1 cellular context compared by ENCODE assay signal in the genomic region with DNA sequence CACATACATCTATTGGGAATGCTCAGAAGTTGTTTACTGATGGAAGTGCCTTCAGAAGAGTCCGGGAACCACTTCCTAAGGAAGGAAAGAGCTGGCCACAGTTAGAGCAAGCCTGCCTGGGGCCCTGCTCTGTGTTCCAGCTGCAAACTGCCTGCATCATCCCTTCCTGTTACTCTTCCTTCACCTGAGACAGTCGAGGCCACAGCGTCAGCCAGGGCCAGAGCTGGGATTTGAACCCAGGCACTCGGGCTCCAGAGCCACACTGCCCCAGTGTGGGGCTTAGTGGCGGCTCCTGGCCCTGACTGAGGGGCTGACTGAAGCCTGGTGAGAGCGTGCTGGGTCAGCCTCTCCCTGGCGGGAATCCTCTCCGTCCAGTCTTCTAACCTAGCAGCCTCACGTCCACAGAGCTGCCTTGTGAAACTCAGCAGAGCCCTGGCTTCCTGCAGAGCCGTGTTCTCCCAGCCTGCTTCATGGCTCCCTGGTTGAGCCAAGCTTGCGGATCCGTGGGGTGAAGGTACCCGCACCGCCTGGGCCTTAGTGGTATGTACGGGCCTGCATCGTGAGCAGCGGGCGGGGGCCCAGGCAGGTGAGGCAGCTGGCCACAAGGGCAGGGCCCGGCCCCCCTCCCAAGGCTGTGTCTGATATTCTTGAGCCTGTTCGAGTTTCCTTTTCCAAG.
TF ChIP-seq lines count a peak whose summit lies in the region.

No MANE protein-coding gene starts in this region.

TF ChIP-seq in K562, 482 proteins besides CTCF, POLR2A, EP300 and RAD21:
- TF ChIP-seq, protein P1, sequence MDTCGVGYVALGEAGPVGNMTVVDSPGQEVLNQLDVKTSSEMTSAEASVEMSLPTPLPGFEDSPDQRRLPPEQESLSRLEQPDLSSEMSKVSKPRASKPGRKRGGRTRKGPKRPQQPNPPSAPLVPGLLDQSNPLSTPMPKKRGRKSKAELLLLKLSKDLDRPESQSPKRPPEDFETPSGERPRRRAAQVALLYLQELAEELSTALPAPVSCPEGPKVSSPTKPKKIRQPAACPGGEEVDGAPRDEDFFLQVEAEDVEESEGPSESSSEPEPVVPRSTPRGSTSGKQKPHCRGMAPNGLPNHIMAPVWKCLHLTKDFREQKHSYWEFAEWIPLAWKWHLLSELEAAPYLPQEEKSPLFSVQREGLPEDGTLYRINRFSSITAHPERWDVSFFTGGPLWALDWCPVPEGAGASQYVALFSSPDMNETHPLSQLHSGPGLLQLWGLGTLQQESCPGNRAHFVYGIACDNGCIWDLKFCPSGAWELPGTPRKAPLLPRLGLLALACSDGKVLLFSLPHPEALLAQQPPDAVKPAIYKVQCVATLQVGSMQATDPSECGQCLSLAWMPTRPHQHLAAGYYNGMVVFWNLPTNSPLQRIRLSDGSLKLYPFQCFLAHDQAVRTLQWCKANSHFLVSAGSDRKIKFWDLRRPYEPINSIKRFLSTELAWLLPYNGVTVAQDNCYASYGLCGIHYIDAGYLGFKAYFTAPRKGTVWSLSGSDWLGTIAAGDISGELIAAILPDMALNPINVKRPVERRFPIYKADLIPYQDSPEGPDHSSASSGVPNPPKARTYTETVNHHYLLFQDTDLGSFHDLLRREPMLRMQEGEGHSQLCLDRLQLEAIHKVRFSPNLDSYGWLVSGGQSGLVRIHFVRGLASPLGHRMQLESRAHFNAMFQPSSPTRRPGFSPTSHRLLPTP (IDR thresholded peaks at IDR 0.05; ENCODE audit: borderline replicate concordance, extremely low read depth, insufficient read length) = peak; percentile 45
- TF ChIP-seq SMARCA4 (IDR thresholded peaks at IDR 0.05) (0 out of 2 replicates have a peak, but pooled peaks have one; percentile 26), ZBTB7A (IDR thresholded peaks at IDR 0.05; ENCODE audit: borderline replicate concordance, control insufficient read depth, low read depth, low read length) (0 out of 2 replicates have a peak, but pooled peaks have one; percentile 16), NFE2L1 (tag; IDR thresholded peaks at IDR 0.05; ENCODE audit: borderline replicate concordance, low read depth) (no peak), ZFX (CRISPR knock-in tag; IDR thresholded peaks at IDR 0.05) (peak; percentile 38), TSC22D4 (tag; IDR thresholded peaks at IDR 0.05) (no peak)
- TF ChIP-seq, protein P2, sequence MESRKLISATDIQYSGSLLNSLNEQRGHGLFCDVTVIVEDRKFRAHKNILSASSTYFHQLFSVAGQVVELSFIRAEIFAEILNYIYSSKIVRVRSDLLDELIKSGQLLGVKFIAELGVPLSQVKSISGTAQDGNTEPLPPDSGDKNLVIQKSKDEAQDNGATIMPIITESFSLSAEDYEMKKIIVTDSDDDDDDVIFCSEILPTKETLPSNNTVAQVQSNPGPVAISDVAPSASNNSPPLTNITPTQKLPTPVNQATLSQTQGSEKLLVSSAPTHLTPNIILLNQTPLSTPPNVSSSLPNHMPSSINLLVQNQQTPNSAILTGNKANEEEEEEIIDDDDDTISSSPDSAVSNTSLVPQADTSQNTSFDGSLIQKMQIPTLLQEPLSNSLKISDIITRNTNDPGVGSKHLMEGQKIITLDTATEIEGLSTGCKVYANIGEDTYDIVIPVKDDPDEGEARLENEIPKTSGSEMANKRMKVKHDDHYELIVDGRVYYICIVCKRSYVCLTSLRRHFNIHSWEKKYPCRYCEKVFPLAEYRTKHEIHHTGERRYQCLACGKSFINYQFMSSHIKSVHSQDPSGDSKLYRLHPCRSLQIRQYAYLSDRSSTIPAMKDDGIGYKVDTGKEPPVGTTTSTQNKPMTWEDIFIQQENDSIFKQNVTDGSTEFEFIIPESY (CRISPR knock-in tag; IDR thresholded peaks at IDR 0.05) = peak; percentile 76
- TF ChIP-seq, protein P3, sequence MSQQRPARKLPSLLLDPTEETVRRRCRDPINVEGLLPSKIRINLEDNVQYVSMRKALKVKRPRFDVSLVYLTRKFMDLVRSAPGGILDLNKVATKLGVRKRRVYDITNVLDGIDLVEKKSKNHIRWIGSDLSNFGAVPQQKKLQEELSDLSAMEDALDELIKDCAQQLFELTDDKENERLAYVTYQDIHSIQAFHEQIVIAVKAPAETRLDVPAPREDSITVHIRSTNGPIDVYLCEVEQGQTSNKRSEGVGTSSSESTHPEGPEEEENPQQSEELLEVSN (IDR thresholded peaks at IDR 0.05; ENCODE audit: borderline replicate concordance in 1 of 2, extremely low read depth in 1 of 2, insufficient read depth in 1 of 2, insufficient read length in 1 of 2, low read depth in 1 of 2, low read length in 1 of 2, poor library complexity in 1 of 2, severe bottlenecking in 1 of 2) = peak in 1 of 2 experiments; percentile 39
- TF ChIP-seq, protein P4, sequence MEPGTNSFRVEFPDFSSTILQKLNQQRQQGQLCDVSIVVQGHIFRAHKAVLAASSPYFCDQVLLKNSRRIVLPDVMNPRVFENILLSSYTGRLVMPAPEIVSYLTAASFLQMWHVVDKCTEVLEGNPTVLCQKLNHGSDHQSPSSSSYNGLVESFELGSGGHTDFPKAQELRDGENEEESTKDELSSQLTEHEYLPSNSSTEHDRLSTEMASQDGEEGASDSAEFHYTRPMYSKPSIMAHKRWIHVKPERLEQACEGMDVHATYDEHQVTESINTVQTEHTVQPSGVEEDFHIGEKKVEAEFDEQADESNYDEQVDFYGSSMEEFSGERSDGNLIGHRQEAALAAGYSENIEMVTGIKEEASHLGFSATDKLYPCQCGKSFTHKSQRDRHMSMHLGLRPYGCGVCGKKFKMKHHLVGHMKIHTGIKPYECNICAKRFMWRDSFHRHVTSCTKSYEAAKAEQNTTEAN (CRISPR knock-in tag; IDR thresholded peaks at IDR 0.05) = no peak
